18 cellular contexts compared by ENCODE assay signal in genomic region chrX:11193035-11193469, GRCh38.
A peak's percentile ranks its signal among the peaks of the same experiment; 100 is the strongest.
DNase-seq lines count a peak whose midpoint lies in the region; ATAC-seq, FAIRE-seq and TF ChIP-seq lines count a peak whose summit lies in the region.
"Had no signal": no experiment of that assay in that cellular context is flagged by ENCODE, and none has a peak within 500 bp of the region (broad histone marks: within the 10 kb centered on the region; RNA-seq: fewer than 3 reads in every experiment).

No MANE protein-coding gene starts in this region.

- peak overlapping the region; percentile 69; the same call in 1 of the 2 replicates for H3K18ac ChIP-seq in IMR-90 (ENCODE audit: low read depth, low read length)

- H4K8ac ChIP-seq in IMR-90 (ENCODE audit: low read depth in 2 of 2, low read length in 2 of 2), result no peak overlapping the region

- H3K27me3 ChIP-seq in IMR-90 (ENCODE audit: control insufficient read depth, insufficient read depth, low read length), result no peaks in the 10 kb centered on the region
- no peaks in the 10 kb centered on the region for H3K27me3 ChIP-seq in bronchial epithelial cell (ENCODE audit: control insufficient read depth, insufficient read depth, low read length)
- H3K27me3 ChIP-seq: sigmoid colon, testis had no signal

- no peak overlapping the region for H4K91ac ChIP-seq in IMR-90 (ENCODE audit: insufficient read depth, low read depth, low read length)

- H3K36me3 Mint-ChIP-seq in activated CD4-positive, alpha-beta memory T cell treated with anti-CD3 and anti-CD28 coated beads for 36 hours, result no peaks in the 10 kb centered on the region
- H3K36me3 Mint-ChIP-seq: brain had no signal

- H4K5ac ChIP-seq in IMR-90 (ENCODE audit: low read depth, low read length), result no peak overlapping the region

- no peak for FAIRE-seq in bronchial epithelial cell (lab: Jason Lieb, UNC)

- no peak overlapping the region for H3K23ac ChIP-seq in IMR-90 (ENCODE audit: low read depth, low read length)

- in situ Hi-C loops in IMR-90 (cut with MboI; ENCODE audit: low sequenced_read_pairs), result no loop called here

- no peaks in the 10 kb centered on the region for H4K20me1 ChIP-seq in IMR-90 (ENCODE audit: insufficient read depth, low read length)
- H4K20me1 ChIP-seq: BLaER1 had no signal

- H3K27ac ChIP-seq in IMR-90 (ENCODE audit: insufficient read depth, low read length), result no peak overlapping the region
- H3K27ac ChIP-seq: BLaER1, testis had no signal

- whole genome bisulfite sequencing in IMR-90 (ENCODE audit: extremely low coverage in 2 of 2, insufficient read length in 1 of 2), 2 experiments, result no CpG with 5 or more reads among the region's 5 CpGs

- POLR2A ChIA-PET in IMR-90 (lab: Charles Lee; ENCODE audit: unreplicated experiment), result no interaction called here
- POLR2A ChIA-PET in activated CD4-positive, alpha-beta memory T cell treated with anti-CD3 and anti-CD28 coated beads for 36 hours (lab: Charles Lee), result no interaction called here

- H3K27ac Mint-ChIP-seq in activated CD4-positive, alpha-beta memory T cell treated with anti-CD3 and anti-CD28 coated beads for 36 hours, result no peak overlapping the region

- peaks cover 4% of the 10 kb centered on the region; the same call in 1 of the 2 replicates for H3K9me1 ChIP-seq in IMR-90 (ENCODE audit: insufficient read depth, low read length)

- no peak for TF ChIP-seq RAD21 in IMR-90 (IDR thresholded peaks at IDR 0.05; ENCODE audit: low read length)

- no peaks in the 10 kb centered on the region for H3K4me1 Mint-ChIP-seq in activated CD4-positive, alpha-beta memory T cell treated with anti-CD3 and anti-CD28 coated beads for 36 hours (ENCODE audit: low read depth)

- no peak for TF ChIP-seq POLR2A in IMR-90 (IDR thresholded peaks at IDR 0.05; ENCODE audit: low read depth, low read length)

- H3K4me3 ChIP-seq in IMR-90 (ENCODE audit: insufficient read depth, low read depth, low read length) (no peak overlapping the region), bronchial epithelial cell (ENCODE audit: low read depth, low read length) (no peak overlapping the region)
- H3K4me3 ChIP-seq: BLaER1, sigmoid colon, testis had no signal

- no peaks in the 10 kb centered on the region for H3K27me3 Mint-ChIP-seq in activated CD4-positive, alpha-beta memory T cell treated with anti-CD3 and anti-CD28 coated beads for 36 hours
- H3K27me3 Mint-ChIP-seq: brain had no signal

- TF ChIP-seq CTCF in IMR-90 (conservative IDR thresholded peaks at IDR 0.05; ENCODE audit: low read depth, low read length) (no peak), bronchial epithelial cell (IDR thresholded peaks at IDR 0.05; ENCODE audit: insufficient read depth, low read length, severe bottlenecking) (no peak)

- no peak overlapping the region for H3K56ac ChIP-seq in IMR-90 (ENCODE audit: extremely low read depth, insufficient read depth, low read length)

- intact Hi-C loops in IMR-90 (cut with micrococcal nuclease), result no loop called here
- intact Hi-C loops in activated CD4-positive, alpha-beta memory T cell treated with anti-CD3 and anti-CD28 coated beads for 36 hours (cut with micrococcal nuclease), result no loop called here

- H2AFZ ChIP-seq in IMR-90 (replicated peaks; ENCODE audit: low read length, poor library complexity), result no peak overlapping the region

- H3K36me3 ChIP-seq in IMR-90 (ENCODE audit: control insufficient read depth, insufficient read depth, low read length) (no peaks in the 10 kb centered on the region), bronchial epithelial cell (ENCODE audit: control insufficient read depth, insufficient read depth, low read length) (no peaks in the 10 kb centered on the region)
- H3K36me3 ChIP-seq: BLaER1, sigmoid colon had no signal

- dilution Hi-C loops in IMR-90 (cut with HindIII; ENCODE audit: low sequenced_read_pairs, unreplicated experiment), result no loop called here

- no peak overlapping the region for H3K9ac ChIP-seq in IMR-90 (ENCODE audit: low read depth, low read length)
- H3K9ac ChIP-seq: BLaER1 had no signal

- no peak overlapping the region for H3K4ac ChIP-seq in IMR-90 (ENCODE audit: low read depth, low read length)

- no peak overlapping the region for H2BK20ac ChIP-seq in IMR-90 (ENCODE audit: low read depth, low read length)

- H3K4me3 Mint-ChIP-seq in activated CD4-positive, alpha-beta memory T cell treated with anti-CD3 and anti-CD28 coated beads for 36 hours, result no peak overlapping the region
- H3K4me3 Mint-ChIP-seq: brain had no signal

- H2BK15ac ChIP-seq in IMR-90 (ENCODE audit: low read depth, low read length), result no peak overlapping the region

- H2AK5ac ChIP-seq in IMR-90 (ENCODE audit: low read depth, low read length), result no peak overlapping the region

- H3K14ac ChIP-seq in IMR-90 (replicated peaks; ENCODE audit: low read depth, low read length), result no peak overlapping the region

- no peaks in the 10 kb centered on the region; the same call in 1 of the 2 replicates for H3K4me1 ChIP-seq in IMR-90 (ENCODE audit: control insufficient read depth, insufficient read depth, low read length)
- H3K4me1 ChIP-seq: BLaER1, testis had no signal

- H3K4me2 ChIP-seq in IMR-90 (ENCODE audit: low read depth, low read length), result peak overlapping the region; percentile 50; the same call in 1 of the 2 replicates
- H3K4me2 ChIP-seq: BLaER1 had no signal

- no TSS peak for BruUV-seq in IMR-90 (replicated peaks; lab: Mats Ljungman, UMichigan)

- H3K9me3 Mint-ChIP-seq in activated CD4-positive, alpha-beta memory T cell treated with anti-CD3 and anti-CD28 coated beads for 36 hours, result no peaks in the 10 kb centered on the region

- H2BK120ac ChIP-seq in IMR-90 (ENCODE audit: low read depth, low read length), result no peak overlapping the region

- no peaks in the 10 kb centered on the region for H3K79me1 ChIP-seq in IMR-90 (ENCODE audit: low read depth in 1 of 2, low read length in 2 of 2)

- no peak overlapping the region for H2AK9ac ChIP-seq in IMR-90 (replicated peaks; ENCODE audit: low read depth, low read length, poor library complexity)

- no peak overlapping the region for H2BK5ac ChIP-seq in IMR-90 (ENCODE audit: low read depth, low read length, poor library complexity, severe bottlenecking)

- DNase-seq in EL, result peak; percentile 10
- peak; percentile 53 for DNase-seq in IMR-90
- DNase-seq in bronchial epithelial cell (ENCODE audit: low read depth), result peak; percentile 81
- DNase-seq in iris pigment epithelial cell (ENCODE audit: low read depth), result peak; percentile 4
- no peak for DNase-seq in activated CD8-positive, alpha-beta memory T cell treated with anti-CD3 and anti-CD28 coated beads, Interleukin-2, amount 50 U/mL, for 48 hours
- no peak for DNase-seq in NCI-H510A (lab: John Stamatoyannopoulos, UW)
- no peak for DNase-seq in activated CD4-positive, alpha-beta memory T cell treated with anti-CD3 and anti-CD28 coated beads for 36 hours
- DNase-seq: activated CD4-positive, alpha-beta T cell treated with anti-CD3 and anti-CD28 coated beads for 4 hours; activated naive CD4-positive, alpha-beta T cell treated with anti-CD3 and anti-CD28 coated beads, Interleukin-2, amount 50 U/mL, for 16 hours; islet precursor cell; occipital lobe; sigmoid colon; stimulated activated CD4-positive, alpha-beta T cell treated with anti-CD3 and anti-CD28 coated beads, Interleukin-2, amount 100 ng/mL, for 48 hours; T-helper 9 cell; testis had no signal

- ATAC-seq in IMR-90 (ENCODE audit: low read depth) (no peak), GM21528 (IDR thresholded peaks at IDR 0.05; ENCODE audit: low FRiP score, unreplicated experiment) (no peak)

- no peaks in the 10 kb centered on the region for H3K9me3 ChIP-seq in IMR-90 (ENCODE audit: control insufficient read depth, insufficient read depth, low read length)
- H3K9me3 ChIP-seq: BLaER1, sigmoid colon, testis had no signal

- CTCF ChIA-PET in IMR-90 (lab: Yijun Ruan, JAX), result interaction anchor here (0.7 to 1.0 kb wide), 2 partner anchors 12 to 27 kb away, joined by 3 read pairs; no protein-coding TSS in a partner anchor
- CTCF ChIA-PET in activated CD4-positive, alpha-beta memory T cell treated with anti-CD3 and anti-CD28 coated beads for 36 hours (lab: Charles Lee), result no interaction called here

TF ChIP-seq in IMR-90, 13 proteins besides CTCF, POLR2A, EP300 and RAD21:
- TF ChIP-seq BHLHE40 (IDR thresholded peaks at IDR 0.05; ENCODE audit: low read depth, low read length) (no peak), MAFK (IDR thresholded peaks at IDR 0.05; ENCODE audit: low read depth, low read length) (no peak), MXI1 (IDR thresholded peaks at IDR 0.05; ENCODE audit: borderline replicate concordance, low read depth, low read length) (no peak), USF2 (IDR thresholded peaks at IDR 0.05; ENCODE audit: low read depth, low read length) (no peak), CEBPB (IDR thresholded peaks at IDR 0.05; ENCODE audit: low read depth, low read length) (no peak), RFX5 (IDR thresholded peaks at IDR 0.05; ENCODE audit: low read depth, low read length) (no peak), SMC3 (IDR thresholded peaks at IDR 0.05; ENCODE audit: low read depth, low read length) (no peak)
- TF ChIP-seq, protein P1, sequence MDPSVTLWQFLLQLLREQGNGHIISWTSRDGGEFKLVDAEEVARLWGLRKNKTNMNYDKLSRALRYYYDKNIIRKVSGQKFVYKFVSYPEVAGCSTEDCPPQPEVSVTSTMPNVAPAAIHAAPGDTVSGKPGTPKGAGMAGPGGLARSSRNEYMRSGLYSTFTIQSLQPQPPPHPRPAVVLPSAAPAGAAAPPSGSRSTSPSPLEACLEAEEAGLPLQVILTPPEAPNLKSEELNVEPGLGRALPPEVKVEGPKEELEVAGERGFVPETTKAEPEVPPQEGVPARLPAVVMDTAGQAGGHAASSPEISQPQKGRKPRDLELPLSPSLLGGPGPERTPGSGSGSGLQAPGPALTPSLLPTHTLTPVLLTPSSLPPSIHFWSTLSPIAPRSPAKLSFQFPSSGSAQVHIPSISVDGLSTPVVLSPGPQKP (IDR thresholded peaks at IDR 0.05; ENCODE audit: borderline replicate concordance, low read depth, low read length), result no peak

Comparison
In these comparisons a context has a peak if more than half of its experiments do, and no peak if none do; other contexts are left out.
1. DNase-seq: peak in EL (single experiment), IMR-90 (single experiment), bronchial epithelial cell (single experiment) and iris pigment epithelial cell (single experiment); none in activated CD8-positive, alpha-beta memory T cell treated with anti-CD3 and anti-CD28 coated beads, Interleukin-2, amount 50 U/mL, for 48 hours (single experiment), NCI-H510A (single experiment) and activated CD4-positive, alpha-beta memory T cell treated with anti-CD3 and anti-CD28 coated beads for 36 hours (single experiment).